In the genomic region with DNA sequence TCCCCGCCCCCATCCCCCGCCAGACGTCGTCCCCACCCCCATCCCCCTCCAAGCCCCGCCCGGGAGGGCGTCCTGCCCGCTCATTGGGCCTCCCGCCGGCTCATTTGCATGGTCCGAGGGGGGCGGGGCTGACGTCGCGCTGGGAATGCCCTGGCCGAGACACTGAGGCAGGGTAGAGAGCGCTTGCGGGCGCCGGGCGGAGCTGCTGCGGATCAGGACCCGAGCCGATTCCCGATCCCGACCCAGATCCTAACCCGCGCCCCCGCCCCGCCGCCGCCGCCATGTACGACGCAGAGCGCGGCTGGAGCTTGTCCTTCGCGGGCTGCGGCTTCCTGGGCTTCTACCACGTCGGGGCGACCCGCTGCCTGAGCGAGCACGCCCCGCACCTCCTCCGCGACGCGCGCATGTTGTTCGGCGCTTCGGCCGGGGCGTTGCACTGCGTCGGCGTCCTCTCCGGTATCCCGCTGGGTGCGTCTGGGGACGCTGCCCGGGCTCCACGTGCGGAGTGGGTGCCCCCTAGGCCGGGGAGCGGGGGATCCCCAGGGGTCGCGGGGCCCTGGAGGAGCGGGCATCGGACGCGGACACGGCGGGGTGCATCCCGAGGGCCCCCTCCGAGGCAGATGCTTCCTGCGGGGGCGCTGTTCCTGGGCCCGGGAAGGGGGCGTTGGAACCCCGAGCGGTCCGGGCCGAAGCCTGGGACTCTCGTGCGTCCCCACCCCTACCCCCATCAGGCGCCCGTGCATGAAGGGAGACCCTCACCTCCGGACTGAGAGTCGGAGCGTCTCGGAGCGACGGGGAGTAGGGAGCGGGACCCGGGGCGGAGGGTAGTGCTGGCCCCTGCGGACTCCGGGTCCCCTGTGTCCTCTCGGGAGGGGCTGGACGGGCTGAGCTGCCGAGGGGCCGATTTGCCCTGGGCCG, we compare ENCODE assay signal across 8 cellular contexts. TPM values are rescaled to one million over a fixed set of nuclear protein-coding genes. Genes with fewer than 3 reads are reported as not detected.
A peak's percentile ranks its signal among the peaks of the same experiment; 100 is the strongest.
DNase-seq lines count a peak whose midpoint lies in the region; ATAC-seq, FAIRE-seq and TF ChIP-seq lines count a peak whose summit lies in the region.

A gene with protein sequence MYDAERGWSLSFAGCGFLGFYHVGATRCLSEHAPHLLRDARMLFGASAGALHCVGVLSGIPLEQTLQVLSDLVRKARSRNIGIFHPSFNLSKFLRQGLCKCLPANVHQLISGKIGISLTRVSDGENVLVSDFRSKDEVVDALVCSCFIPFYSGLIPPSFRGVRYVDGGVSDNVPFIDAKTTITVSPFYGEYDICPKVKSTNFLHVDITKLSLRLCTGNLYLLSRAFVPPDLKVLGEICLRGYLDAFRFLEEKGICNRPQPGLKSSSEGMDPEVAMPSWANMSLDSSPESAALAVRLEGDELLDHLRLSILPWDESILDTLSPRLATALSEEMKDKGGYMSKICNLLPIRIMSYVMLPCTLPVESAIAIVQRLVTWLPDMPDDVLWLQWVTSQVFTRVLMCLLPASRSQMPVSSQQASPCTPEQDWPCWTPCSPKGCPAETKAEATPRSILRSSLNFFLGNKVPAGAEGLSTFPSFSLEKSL (plus strand): TSS at position 175 of the 918 bp plus-strand sequence. CDS start 107 bp downstream, at position 282.

- no peak for TF ChIP-seq POLR2A in spleen (IDR thresholded peaks at IDR 0.05)

- ATAC-seq in GM18909 (IDR thresholded peaks at IDR 0.05; ENCODE audit: poor library complexity, unreplicated experiment) (no peak), GM18873 (IDR thresholded peaks at IDR 0.05; ENCODE audit: low FRiP score, unreplicated experiment) (no peak)

- peak within 1 kb of the TSS; percentile 62 to 89 (median 76) for H3K4me3 ChIP-seq in keratinocyte (ENCODE audit: control insufficient read depth in 2 of 3, extremely low read depth in 1 of 3, insufficient read depth in 2 of 3, low read depth in 1 of 3, low read length in 3 of 3)
- H3K4me3 ChIP-seq in spleen = peak within 1 kb of the TSS; percentile 52 to 86 (median 62)

- peak within 1 kb of the TSS; percentile 75 for H2AFZ ChIP-seq in keratinocyte (ENCODE audit: control insufficient read depth, low read length)

- no peaks in the 10 kb centered on the region for H3K9me3 ChIP-seq in keratinocyte (ENCODE audit: control insufficient read depth, low read depth, low read length)
- no peaks in the 10 kb centered on the region for H3K9me3 ChIP-seq in spleen

- H3K27ac ChIP-seq in keratinocyte (ENCODE audit: control insufficient read depth, insufficient read depth, low read length) (peak within 1 kb of the TSS; percentile 68), spleen (peak within 1 kb of the TSS in 2 of 8 donors; percentile 5 to 36)

- peaks cover 12% of the 10 kb centered on the region for H3K79me2 ChIP-seq in keratinocyte (ENCODE audit: control insufficient read depth, insufficient read depth, low read length)

- dilution Hi-C loops in keratinocyte (cut with MboI; ENCODE audit: extremely low pct_ligation_motif_present, low sequenced_read_pairs) = no loop called here

- H4K20me1 ChIP-seq in keratinocyte (ENCODE audit: control insufficient read depth, extremely low read depth, insufficient read depth, low read length) = no peaks in the 10 kb centered on the region

- TF ChIP-seq CTCF in keratinocyte (optimal IDR thresholded peaks at IDR 0.05 in 1 of 3, IDR thresholded peaks at IDR 0.05 in 1 of 3, conservative IDR thresholded peaks at IDR 0.05 in 1 of 3; ENCODE audit: extremely low read depth in 1 of 3, insufficient read depth in 2 of 3, low read length in 3 of 3) (peak in 2 of 3 experiments; percentile 35 to 42), spleen (IDR thresholded peaks at IDR 0.05 in 8 of 11, conservative IDR thresholded peaks at IDR 0.05 in 3 of 11) (peak in 1 of 11 experiments; percentile 5)

- peaks cover 37% of the 10 kb centered on the region for H3K4me1 ChIP-seq in keratinocyte (ENCODE audit: control insufficient read depth, extremely low read depth, insufficient read depth, low read length)
- H3K4me1 ChIP-seq in spleen = peaks cover 0 to 22% (median 17%) of the 10 kb centered on the region in 6 donors

- DNase-seq in GM19240 (ENCODE audit: insufficient read length, low spot score) (peak; percentile 62), NCI-H226 (peak; percentile 50), cerebellar cortex (ENCODE audit: low spot score) (peak; percentile 68), keratinocyte (ENCODE audit: low read depth, low spot score) (no peak), spleen (peak; percentile 89)
- DNase-seq in activated CD4-positive, alpha-beta T cell treated with anti-CD3 and anti-CD28 coated beads for 24 hours (ENCODE audit: low read depth in 2 of 2) = peak; percentile 68 to 76

- peaks cover 10 to 11% of the 10 kb centered on the region in 2 experiments for H3K36me3 ChIP-seq in keratinocyte (ENCODE audit: control insufficient read depth in 2 of 2, extremely low read depth in 1 of 2, insufficient read depth in 2 of 2, low read length in 2 of 2)
- H3K36me3 ChIP-seq in spleen = no peaks in the 10 kb centered on the region

- H3K9ac ChIP-seq in keratinocyte (ENCODE audit: control insufficient read depth, extremely low read depth, insufficient read depth, low read length) = peak within 1 kb of the TSS; percentile 79

- H3K27me3 ChIP-seq in keratinocyte (ENCODE audit: control insufficient read depth, extremely low read depth, insufficient read depth, low read length) = no peaks in the 10 kb centered on the region
- peaks cover 0 to 71% (median 23%) of the 10 kb centered on the region in 7 donors for H3K27me3 ChIP-seq in spleen (replicated peaks in 1 of 7)

- H3K9me1 ChIP-seq in keratinocyte (ENCODE audit: control insufficient read depth, extremely low read depth, insufficient read depth, low read length) = peaks cover 6% of the 10 kb centered on the region

- peak within 1 kb of the TSS; percentile 92 for H3K4me2 ChIP-seq in keratinocyte (ENCODE audit: control insufficient read depth, extremely low read depth, insufficient read depth, low read depth, low read length)

- intact Hi-C loops in spleen (cut with DNase I; ENCODE audit: low total_unique reads) = no loop called here

- 2 to 4% (median 3%) methylated on average over 43 to 107 of the region's 107 CpGs for WGBS in spleen, 5 donors

- FAIRE-seq in keratinocyte (lab: Jason Lieb, UNC) = no peak

RNA-seq across cellular contexts. Expression of the gene that starts here (rescaled TPM):
- polyA plus RNA-seq in keratinocyte (12.0 to 18.5 TPM (median 15.2 TPM) in 3 replicates), spleen (under 1 TPM in 2 of 3 donors, not detected in 1; 0.21 to 0.32 TPM)
- polyA plus RNA-seq in keratinocyte (2011; ENCODE audit: low read depth) = 5.0 TPM
- polyA plus RNA-seq in keratinocyte (2011; cell fraction: cytosol; rRNA removed) = 7.6 and 10.3 TPM in 2 replicates
- 52.2 and 69.8 TPM in 2 replicates for polyA plus RNA-seq in keratinocyte (2011; cell fraction: nucleus; rRNA removed)
- 8.5 and 9.4 TPM in 2 replicates for polyA plus RNA-seq in keratinocyte (2012; ENCODE audit: low replicate concordance)
- polyA minus RNA-seq in keratinocyte = 17.5 to 38.8 TPM (median 18.0 TPM) in 3 replicates
- polyA minus RNA-seq in keratinocyte (2011; cell fraction: cytosol; rRNA and poly(A)+ RNA removed) = 3.8 TPM
- 15.4 and 22.9 TPM in 2 replicates for polyA minus RNA-seq in keratinocyte (2011; cell fraction: nucleus; rRNA and poly(A)+ RNA removed)
- 1 to 10 TPM in 6 of 7 donors, not detected in 1; 1.2 to 2.7 (median 1.8) TPM for total RNA-seq in spleen

Comparison
In these comparisons a context has a peak if more than half of its experiments do, and no peak if none do; other contexts are left out.
1. RNA of the gene that starts here (polyA plus RNA-seq): 5.0 to 69.8 TPM in keratinocyte; 0.21 to 0.32 TPM in spleen; every median in the first group is over 4 times any median in the second.